In the genomic region with DNA sequence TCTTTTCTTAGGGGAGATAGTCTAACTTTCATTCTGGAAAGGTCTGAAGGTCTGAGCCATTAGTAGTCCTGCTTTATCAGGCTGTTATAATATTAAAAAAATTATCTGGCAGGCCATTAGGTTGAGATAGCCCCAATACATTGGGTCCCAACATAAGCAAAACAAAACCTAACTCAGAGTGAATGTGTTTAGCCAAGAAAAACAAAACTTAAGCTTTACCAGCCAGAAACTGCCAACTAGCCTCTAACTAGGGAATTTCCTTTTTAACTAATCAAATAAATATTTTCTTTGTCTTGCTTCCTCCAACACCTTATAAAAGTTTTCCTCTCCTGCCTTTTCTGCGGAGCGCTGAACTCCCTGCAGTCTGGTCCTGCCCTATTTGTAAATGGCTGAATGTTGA, we compare ENCODE assay signal across 13 cellular contexts.
DNase-seq lines count a peak whose midpoint lies in the region; ATAC-seq and TF ChIP-seq lines count a peak whose summit lies in the region.
"Had no signal": no experiment of that assay in that cellular context is flagged by ENCODE, and none has a peak within 500 bp of the region (broad histone marks: within the 10 kb centered on the region; RNA-seq: fewer than 3 reads in every experiment).

No MANE protein-coding gene starts in this region.

- DNase-seq in M059J (ENCODE audit: low read depth) (peak; percentile 6), astrocyte of the spinal cord (ENCODE audit: low read depth, low spot score) (peak; percentile 20), dermis blood vessel endothelial cell (peak; percentile 43), glomerular endothelial cell (ENCODE audit: extremely low read depth, low read depth, low spot score) (peak; percentile 44), NCI-H1436 (lab: John Stamatoyannopoulos, UW) (no peak), middle frontal gyrus (ENCODE audit: extremely low spot score, low spot score) (no peak)
- no peak for DNase-seq in activated T-cell treated with anti-CD3 and anti-CD28 coated beads, Interleukin-2, amount 50 U/mL, for 1 hour
- DNase-seq: C1 segment of cervical spinal cord; CD4-positive, alpha-beta T cell; DMS79 had no signal

- no peak for ATAC-seq in HG02884 (IDR thresholded peaks at IDR 0.05; ENCODE audit: unreplicated experiment)
- ATAC-seq: GM12878, HCT116 had no signal

- no peak for TF ChIP-seq CTCF in astrocyte of the spinal cord (IDR thresholded peaks at IDR 0.05; ENCODE audit: low read depth, low read length)

- in situ Hi-C loops in astrocyte of the spinal cord (cut with HindIII; ENCODE audit: low sequenced_read_pairs) = no loop called here

- no peak overlapping the region for H3K4me3 ChIP-seq in astrocyte of the spinal cord (ENCODE audit: low read depth, low read length)
- H3K4me3 ChIP-seq: GM12878 had no signal

Comparison
In these comparisons a context has a peak if more than half of its experiments do, and no peak if none do; other contexts are left out.
1. DNase-seq: peak in M059J (single experiment), astrocyte of the spinal cord (single experiment), dermis blood vessel endothelial cell (single experiment) and glomerular endothelial cell (single experiment); none in activated T-cell treated with anti-CD3 and anti-CD28 coated beads, Interleukin-2, amount 50 U/mL, for 1 hour (single experiment), NCI-H1436 (single experiment) and middle frontal gyrus (single experiment).